In the genomic region with DNA sequence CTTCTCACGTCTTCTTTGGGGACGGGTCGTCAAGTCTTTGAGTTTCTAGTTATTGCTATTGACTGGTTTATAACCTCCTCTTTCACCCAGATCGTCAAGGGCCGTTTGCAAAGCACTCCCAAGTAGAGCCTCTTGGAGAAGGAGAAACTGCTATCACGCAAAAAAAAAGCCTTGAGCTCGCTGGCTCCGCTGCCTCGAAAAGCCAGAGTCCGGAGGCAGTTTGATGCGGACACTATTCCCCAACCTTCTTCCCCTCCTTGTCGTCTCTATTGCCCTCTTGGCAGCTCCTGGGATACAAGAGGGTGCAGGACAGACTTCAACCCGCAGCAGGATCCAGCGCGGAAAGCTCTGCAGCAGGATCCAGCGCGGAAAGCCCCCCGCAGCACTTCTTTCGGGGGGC, we compare ENCODE assay signal across 9 cellular contexts. TPM values are rescaled to one million over a fixed set of nuclear protein-coding genes. Genes with fewer than 3 reads are reported as not detected.
DNase-seq lines count a peak whose midpoint lies in the region; ATAC-seq and TF ChIP-seq lines count a peak whose summit lies in the region.
"Had no signal": no experiment of that assay in that cellular context is flagged by ENCODE, and none has a peak within 500 bp of the region (broad histone marks: within the 10 kb centered on the region; RNA-seq: fewer than 3 reads in every experiment).

No MANE protein-coding gene starts in this region.

- peaks cover 79% of the 10 kb centered on the region for H3K27me3 Mint-ChIP-seq in CD4-positive, alpha-beta T cell
- peaks cover 58% of the 10 kb centered on the region for H3K27me3 Mint-ChIP-seq in activated T-cell treated with anti-CD3 and anti-CD28 coated beads, Interleukin-2, amount 50 U/mL, for 4 hours (ENCODE audit: low read depth)

- H3K9me3 Mint-ChIP-seq in CD4-positive, alpha-beta T cell = no peaks in the 10 kb centered on the region
- no peaks in the 10 kb centered on the region for H3K9me3 Mint-ChIP-seq in activated T-cell treated with anti-CD3 and anti-CD28 coated beads, Interleukin-2, amount 50 U/mL, for 4 hours
- H3K9me3 Mint-ChIP-seq: activated CD4-positive, alpha-beta memory T cell treated with anti-CD3 and anti-CD28 coated beads for 36 hours had no signal

- POLR2A ChIA-PET in CD4-positive, alpha-beta T cell (lab: Charles Lee) = no interaction called here

- no peaks in the 10 kb centered on the region for H3K79me2 ChIP-seq in osteoblast (ENCODE audit: insufficient read depth, low read length)

- H3K4me1 Mint-ChIP-seq in CD4-positive, alpha-beta T cell (ENCODE audit: low read depth) = peaks cover 10% of the 10 kb centered on the region
- peaks cover 7% of the 10 kb centered on the region for H3K4me1 Mint-ChIP-seq in activated T-cell treated with anti-CD3 and anti-CD28 coated beads, Interleukin-2, amount 50 U/mL, for 4 hours (ENCODE audit: low read depth)

- H3K36me3 ChIP-seq in osteoblast (ENCODE audit: insufficient read depth, low read length) = no peaks in the 10 kb centered on the region

- intact Hi-C loops in CD4-positive, alpha-beta T cell (cut with DNase I, micrococcal nuclease) = no loop called here

- CTCF ChIA-PET in CD4-positive, alpha-beta T cell (lab: Charles Lee) = no interaction called here

- peak overlapping the region; percentile 43 for H3K4me3 Mint-ChIP-seq in CD4-positive, alpha-beta T cell
- H3K4me3 Mint-ChIP-seq in activated T-cell treated with anti-CD3 and anti-CD28 coated beads, Interleukin-2, amount 50 U/mL, for 4 hours = no peak overlapping the region
- H3K4me3 Mint-ChIP-seq: activated CD4-positive, alpha-beta memory T cell treated with anti-CD3 and anti-CD28 coated beads for 36 hours had no signal

- peak overlapping the region; percentile 59 for H3K4me3 ChIP-seq in epithelial cell of proximal tubule (ENCODE audit: low read depth, low read length)
- no peak overlapping the region for H3K4me3 ChIP-seq in osteoblast (ENCODE audit: insufficient read depth, low read length)

- no peak for DNase-seq in CD4-positive, alpha-beta T cell
- DNase-seq in NCI-H2227 treated with DMSO at 0.1 percent for 48 hours (lab: John Stamatoyannopoulos, UW) (peak; percentile 5), epithelial cell of proximal tubule (ENCODE audit: low read depth) (no peak), osteoblast (ENCODE audit: insufficient read length, low spot score, missing footprints) (peak; percentile 3), NCI-H1092 (lab: John Stamatoyannopoulos, UW) (no peak)
- DNase-seq in activated T-cell treated with anti-CD3 and anti-CD28 coated beads, Interleukin-2, amount 50 U/mL, for 4 hours = no peak

- H3K27ac Mint-ChIP-seq in CD4-positive, alpha-beta T cell = no peak overlapping the region
- H3K27ac Mint-ChIP-seq: activated CD4-positive, alpha-beta memory T cell treated with anti-CD3 and anti-CD28 coated beads for 36 hours had no signal

- ATAC-seq in CD4-positive, alpha-beta T cell (ENCODE audit: poor library complexity) = no peak
- ATAC-seq in HG03095 (IDR thresholded peaks at IDR 0.05; ENCODE audit: unreplicated experiment) (no peak), HG02981 (IDR thresholded peaks at IDR 0.05; ENCODE audit: unreplicated experiment) (no peak)
- no peak for ATAC-seq in activated T-cell treated with anti-CD3 and anti-CD28 coated beads, Interleukin-2, amount 50 U/mL, for 4 hours

- H3K4me2 ChIP-seq in osteoblast (ENCODE audit: insufficient read depth, low read length) = peak overlapping the region; percentile 67

- peak overlapping the region; percentile 15 for H2AFZ ChIP-seq in osteoblast (ENCODE audit: low read length)

- H3K36me3 Mint-ChIP-seq in CD4-positive, alpha-beta T cell (ENCODE audit: low read depth) = no peaks in the 10 kb centered on the region
- H3K36me3 Mint-ChIP-seq in activated T-cell treated with anti-CD3 and anti-CD28 coated beads, Interleukin-2, amount 50 U/mL, for 4 hours (ENCODE audit: insufficient read depth) = no peaks in the 10 kb centered on the region
- H3K36me3 Mint-ChIP-seq: activated CD4-positive, alpha-beta memory T cell treated with anti-CD3 and anti-CD28 coated beads for 36 hours had no signal

- TF ChIP-seq CTCF in CD4-positive, alpha-beta T cell (IDR thresholded peaks at IDR 0.05) = no peak
- no peak for TF ChIP-seq CTCF in epithelial cell of proximal tubule (conservative IDR thresholded peaks at IDR 0.05; ENCODE audit: low read depth, low read length)
- no peak for TF ChIP-seq CTCF in osteoblast (IDR thresholded peaks at IDR 0.05; ENCODE audit: extremely low read depth, low read depth, low read length)

- H3K27ac ChIP-seq in CD4-positive, alpha-beta T cell (ENCODE audit: low read depth, low read length) = no peak overlapping the region
- no peak overlapping the region for H3K27ac ChIP-seq in osteoblast (ENCODE audit: low read depth, low read length)

- H3K27me3 ChIP-seq in CD4-positive, alpha-beta T cell (ENCODE audit: control insufficient read depth, insufficient read depth, low read length) = peaks cover 45% of the 10 kb centered on the region
- H3K27me3 ChIP-seq in osteoblast (ENCODE audit: insufficient read depth, low read length) = peaks cover 4% of the 10 kb centered on the region

- no peaks in the 10 kb centered on the region for H3K9me3 ChIP-seq in CD4-positive, alpha-beta T cell (ENCODE audit: control insufficient read depth, low read length)
- H3K9me3 ChIP-seq in osteoblast (ENCODE audit: low read depth, low read length) = no peaks in the 10 kb centered on the region

- H4K20me1 ChIP-seq in osteoblast (ENCODE audit: insufficient read depth, low read length) = no peaks in the 10 kb centered on the region

- H3K4me1 ChIP-seq in osteoblast (ENCODE audit: insufficient read depth, low read length) = no peaks in the 10 kb centered on the region

RNA-seq across cellular contexts. Expression of a gene that starts 0.3 kb away (rescaled TPM):
- not detected for total RNA-seq in CD4-positive, alpha-beta T cell
- total RNA-seq in epithelial cell of proximal tubule (not detected in 2 replicates), osteoblast (0.29 and 0.36 TPM in 2 replicates)
- total RNA-seq in activated T-cell treated with anti-CD3 and anti-CD28 coated beads, Interleukin-2, amount 50 U/mL, for 4 hours = under 1 TPM in 1 of 3 donors, not detected in 2; 0.05 TPM
- total RNA-seq: activated CD4-positive, alpha-beta memory T cell treated with anti-CD3 and anti-CD28 coated beads for 36 hours had no signal

RNA-seq across cellular contexts. Expression of a gene that starts 40.5 kb away (rescaled TPM):
- not detected for total RNA-seq in CD4-positive, alpha-beta T cell
- total RNA-seq in epithelial cell of proximal tubule (not detected in 2 replicates), osteoblast (0.36 and 0.59 TPM in 2 replicates)
- total RNA-seq in activated T-cell treated with anti-CD3 and anti-CD28 coated beads, Interleukin-2, amount 50 U/mL, for 4 hours = not detected
- total RNA-seq: activated CD4-positive, alpha-beta memory T cell treated with anti-CD3 and anti-CD28 coated beads for 36 hours had no signal

RNA-seq across cellular contexts. Expression of a gene that starts 43.9 kb away (rescaled TPM):
- not detected for total RNA-seq in CD4-positive, alpha-beta T cell
- not detected in 2 replicates for total RNA-seq in epithelial cell of proximal tubule
- total RNA-seq in osteoblast = under 0.01 TPM in 2 replicates
- not detected for total RNA-seq in activated T-cell treated with anti-CD3 and anti-CD28 coated beads, Interleukin-2, amount 50 U/mL, for 4 hours
- total RNA-seq: activated CD4-positive, alpha-beta memory T cell treated with anti-CD3 and anti-CD28 coated beads for 36 hours had no signal

RNA-seq across cellular contexts. Expression of a gene that starts 50.7 kb away (rescaled TPM):
- not detected for total RNA-seq in CD4-positive, alpha-beta T cell
- total RNA-seq in epithelial cell of proximal tubule = not detected in 2 replicates
- under 0.01 and 0.36 TPM in 2 replicates for total RNA-seq in osteoblast
- not detected for total RNA-seq in activated T-cell treated with anti-CD3 and anti-CD28 coated beads, Interleukin-2, amount 50 U/mL, for 4 hours
- total RNA-seq: activated CD4-positive, alpha-beta memory T cell treated with anti-CD3 and anti-CD28 coated beads for 36 hours had no signal

RNA-seq across cellular contexts. Expression of a gene that starts 57.0 kb away (rescaled TPM):
- total RNA-seq in CD4-positive, alpha-beta T cell = not detected
- not detected in 2 replicates for total RNA-seq in epithelial cell of proximal tubule
- total RNA-seq in osteoblast = 0.29 and 0.36 TPM in 2 replicates
- total RNA-seq in activated T-cell treated with anti-CD3 and anti-CD28 coated beads, Interleukin-2, amount 50 U/mL, for 4 hours = not detected
- total RNA-seq: activated CD4-positive, alpha-beta memory T cell treated with anti-CD3 and anti-CD28 coated beads for 36 hours had no signal

Comparison
In these comparisons a context has a peak if more than half of its experiments do, and no peak if none do; other contexts are left out.
1. DNase-seq: peak in NCI-H2227 treated with DMSO at 0.1 percent for 48 hours (single experiment) and osteoblast (single experiment); none in CD4-positive, alpha-beta T cell (0 of 10), epithelial cell of proximal tubule (single experiment), activated T-cell treated with anti-CD3 and anti-CD28 coated beads, Interleukin-2, amount 50 U/mL, for 4 hours (single experiment) and NCI-H1092 (single experiment).